8 cellular contexts compared by ENCODE assay signal in the genomic region with DNA sequence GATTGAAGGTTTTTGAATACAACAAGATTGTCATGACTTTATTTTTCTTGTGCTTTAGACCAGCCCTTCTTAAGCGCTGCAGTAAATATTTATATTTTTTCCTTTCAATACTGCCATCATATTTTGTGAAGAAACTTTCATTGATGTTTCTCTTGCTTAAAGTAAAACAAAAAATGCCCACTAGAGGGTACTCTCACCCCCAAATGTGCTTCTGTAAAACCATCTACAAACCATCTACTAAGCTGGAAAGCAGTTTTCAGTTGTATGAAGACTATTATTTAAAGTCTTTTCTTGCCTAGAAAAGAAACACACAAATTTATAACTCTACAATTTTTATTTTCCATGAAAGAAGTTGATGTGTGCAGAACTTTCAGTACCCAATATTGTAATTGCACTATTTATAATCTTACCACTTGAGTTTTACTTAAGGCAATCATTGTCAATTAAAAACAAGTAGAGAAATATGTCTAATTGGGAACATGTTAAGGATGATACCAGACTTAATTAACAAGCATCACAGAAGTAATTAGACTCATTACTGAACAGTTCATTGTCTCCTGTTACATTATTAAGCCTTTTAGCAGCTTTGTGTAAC. TPM values are rescaled to one million over a fixed set of nuclear protein-coding genes. Genes with fewer than 3 reads are reported as not detected.
DNase-seq lines count a peak whose midpoint lies in the region; ATAC-seq, FAIRE-seq and TF ChIP-seq lines count a peak whose summit lies in the region.

No MANE protein-coding gene starts in this region.

- CTCF ChIA-PET in GM10248 (lab: Yijun Ruan, JAX), result interaction anchor here (0.7 to 3.2 kb wide), 9 partner anchors 9 to 256 kb away, joined by 3 to 14 read pairs (median 6); partner anchors contain the start of genes LEPR and LEPROT

- TF ChIP-seq EP300 in Ishikawa (IDR thresholded peaks at IDR 0.05; ENCODE audit: borderline replicate concordance), result no peak

- no peaks in the 10 kb centered on the region for H3K27me3 ChIP-seq in SJSA1 (replicated peaks)
- H3K27me3 ChIP-seq in smooth muscle cell (ENCODE audit: low read depth), result no peaks in the 10 kb centered on the region

- H3K4me3 ChIP-seq in SJSA1 (no peak overlapping the region), fibroblast of the aortic adventitia (ENCODE audit: low read depth, low read length) (no peak overlapping the region), smooth muscle cell (no peak overlapping the region)

- H3K9me3 ChIP-seq in SJSA1 (replicated peaks) (no peaks in the 10 kb centered on the region), smooth muscle cell (replicated peaks; ENCODE audit: low read depth) (no peaks in the 10 kb centered on the region)

- peaks cover 31% of the 10 kb centered on the region for H3K79me2 ChIP-seq in smooth muscle cell (ENCODE audit: low read depth)

- H2AFZ ChIP-seq in smooth muscle cell (ENCODE audit: low read depth), result no peak overlapping the region

- WGBS in smooth muscle cell (ENCODE audit: low lambda C conversion rate), result 11% methylated on average over 1 of the region's 1 CpG

- H3K4me1 ChIP-seq in SJSA1 (replicated peaks), result peaks cover 39% of the 10 kb centered on the region
- H3K4me1 ChIP-seq in smooth muscle cell (ENCODE audit: low read depth), result peaks cover 36% of the 10 kb centered on the region

- H3F3A ChIP-seq in smooth muscle cell (ENCODE audit: low read depth), result peaks cover 22% of the 10 kb centered on the region

- no peak for ATAC-seq in GM21528 (IDR thresholded peaks at IDR 0.05; ENCODE audit: low FRiP score, unreplicated experiment)

- H3K36me3 ChIP-seq in SJSA1, result peaks cover 74% of the 10 kb centered on the region
- no peaks in the 10 kb centered on the region for H3K36me3 ChIP-seq in smooth muscle cell (ENCODE audit: low read depth)

- peak; percentile 95 for FAIRE-seq in A204.1 (lab: Jason Lieb, UNC)

- H3K9ac ChIP-seq in smooth muscle cell (ENCODE audit: low read depth), result no peak overlapping the region

- POLR2A ChIA-PET in GM10248 (lab: Yijun Ruan, JAX), result no interaction called here

- no peak overlapping the region for H3K4me2 ChIP-seq in smooth muscle cell

- H3K27ac ChIP-seq in SJSA1, result peak overlapping the region; percentile 96; the same call in 1 of the 2 replicates
- H3K27ac ChIP-seq in smooth muscle cell (ENCODE audit: low read depth), result peak overlapping the region; percentile 86

- DNase-seq in GM10248 (ENCODE audit: extremely low spot score) (peak; percentile 19), SJSA1 (ENCODE audit: low read depth in 1 of 2, low spot score in 2 of 2) (peak in 1 of 2 experiments; percentile 38), fibroblast of the aortic adventitia (ENCODE audit: low read depth) (peak; percentile 76), smooth muscle cell (lab: John Stamatoyannopoulos, UW; ENCODE audit: unreplicated experiment) (no peak)
- no peak for DNase-seq in activated CD4-positive, CD25-positive, alpha-beta regulatory T cell (lab: John Stamatoyannopoulos, UW)

- peak; percentile 36; the same call in 1 of the 2 replicates for TF ChIP-seq RAD21 in Ishikawa (IDR thresholded peaks at IDR 0.05; ENCODE audit: low read depth)

- H4K20me1 ChIP-seq in smooth muscle cell (ENCODE audit: low read depth), result peaks cover 29% of the 10 kb centered on the region

- TF ChIP-seq CTCF in GM10248 (IDR thresholded peaks at IDR 0.05; ENCODE audit: control extremely low read depth, extremely low read depth, low read depth, missing control alignments) (peak; percentile 31), fibroblast of the aortic adventitia (IDR thresholded peaks at IDR 0.05; ENCODE audit: insufficient read depth, low read length) (peak; percentile 63), smooth muscle cell (IDR thresholded peaks at IDR 0.05; ENCODE audit: borderline replicate concordance, insufficient read depth, poor library complexity, severe bottlenecking) (peak; percentile 57)

TF ChIP-seq in Ishikawa, 13 proteins besides CTCF, POLR2A, EP300 and RAD21:
- TF ChIP-seq FOXM1 (IDR thresholded peaks at IDR 0.05; ENCODE audit: borderline replicate concordance, low read depth) (no peak), CEBPB (IDR thresholded peaks at IDR 0.05) (no peak), TCF12 (IDR thresholded peaks at IDR 0.05; ENCODE audit: low read depth) (no peak), USF1 (IDR thresholded peaks at IDR 0.05) (no peak), TEAD4 (IDR thresholded peaks at IDR 0.05) (no peak), MAX (IDR thresholded peaks at IDR 0.05) (no peak), YY1 (IDR thresholded peaks at IDR 0.05; ENCODE audit: low read depth) (no peak), CREB1 (IDR thresholded peaks at IDR 0.05; ENCODE audit: low read depth) (no peak)
- TF ChIP-seq, protein P1, sequence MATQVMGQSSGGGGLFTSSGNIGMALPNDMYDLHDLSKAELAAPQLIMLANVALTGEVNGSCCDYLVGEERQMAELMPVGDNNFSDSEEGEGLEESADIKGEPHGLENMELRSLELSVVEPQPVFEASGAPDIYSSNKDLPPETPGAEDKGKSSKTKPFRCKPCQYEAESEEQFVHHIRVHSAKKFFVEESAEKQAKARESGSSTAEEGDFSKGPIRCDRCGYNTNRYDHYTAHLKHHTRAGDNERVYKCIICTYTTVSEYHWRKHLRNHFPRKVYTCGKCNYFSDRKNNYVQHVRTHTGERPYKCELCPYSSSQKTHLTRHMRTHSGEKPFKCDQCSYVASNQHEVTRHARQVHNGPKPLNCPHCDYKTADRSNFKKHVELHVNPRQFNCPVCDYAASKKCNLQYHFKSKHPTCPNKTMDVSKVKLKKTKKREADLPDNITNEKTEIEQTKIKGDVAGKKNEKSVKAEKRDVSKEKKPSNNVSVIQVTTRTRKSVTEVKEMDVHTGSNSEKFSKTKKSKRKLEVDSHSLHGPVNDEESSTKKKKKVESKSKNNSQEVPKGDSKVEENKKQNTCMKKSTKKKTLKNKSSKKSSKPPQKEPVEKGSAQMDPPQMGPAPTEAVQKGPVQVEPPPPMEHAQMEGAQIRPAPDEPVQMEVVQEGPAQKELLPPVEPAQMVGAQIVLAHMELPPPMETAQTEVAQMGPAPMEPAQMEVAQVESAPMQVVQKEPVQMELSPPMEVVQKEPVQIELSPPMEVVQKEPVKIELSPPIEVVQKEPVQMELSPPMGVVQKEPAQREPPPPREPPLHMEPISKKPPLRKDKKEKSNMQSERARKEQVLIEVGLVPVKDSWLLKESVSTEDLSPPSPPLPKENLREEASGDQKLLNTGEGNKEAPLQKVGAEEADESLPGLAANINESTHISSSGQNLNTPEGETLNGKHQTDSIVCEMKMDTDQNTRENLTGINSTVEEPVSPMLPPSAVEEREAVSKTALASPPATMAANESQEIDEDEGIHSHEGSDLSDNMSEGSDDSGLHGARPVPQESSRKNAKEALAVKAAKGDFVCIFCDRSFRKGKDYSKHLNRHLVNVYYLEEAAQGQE (IDR thresholded peaks at IDR 0.05; ENCODE audit: low read depth), result no peak

RNA-seq across cellular contexts. Expression of gene LEPR, which starts 10.7 kb away (rescaled TPM):
- 5.0 and 8.5 TPM in 2 replicates for total RNA-seq in SJSA1 (2014; rRNA removed; shearing (Covaris generic))
- total RNA-seq in fibroblast of the aortic adventitia (ENCODE audit: low replicate concordance), result 6.3 and 6.9 TPM in 2 replicates
- 15.1 and 20.3 TPM in 2 replicates for total RNA-seq in smooth muscle cell
- 5.9 and 9.3 TPM in 2 replicates for polyA plus RNA-seq in smooth muscle cell

RNA-seq across cellular contexts. Expression of gene LEPROT, which starts 10.7 kb away (rescaled TPM):
- total RNA-seq in SJSA1 (2014; rRNA removed; shearing (Covaris generic)), result 54.1 and 91.5 TPM in 2 replicates
- 32.6 and 65.4 TPM in 2 replicates for total RNA-seq in fibroblast of the aortic adventitia (ENCODE audit: low replicate concordance)
- total RNA-seq in smooth muscle cell, result 61.0 and 93.2 TPM in 2 replicates
- 67.8 and 76.4 TPM in 2 replicates for polyA plus RNA-seq in smooth muscle cell

Comparison
In these comparisons a context has a peak if more than half of its experiments do, and no peak if none do; other contexts are left out.
1. DNase-seq: peak in GM10248 (single experiment) and fibroblast of the aortic adventitia (single experiment); none in smooth muscle cell (single experiment) and activated CD4-positive, CD25-positive, alpha-beta regulatory T cell (0 of 4).
2. Peak in every context shown above with its lines, with median percentiles within 50 percentile points of each other: CTCF ChIP-seq.